In the genomic region with DNA sequence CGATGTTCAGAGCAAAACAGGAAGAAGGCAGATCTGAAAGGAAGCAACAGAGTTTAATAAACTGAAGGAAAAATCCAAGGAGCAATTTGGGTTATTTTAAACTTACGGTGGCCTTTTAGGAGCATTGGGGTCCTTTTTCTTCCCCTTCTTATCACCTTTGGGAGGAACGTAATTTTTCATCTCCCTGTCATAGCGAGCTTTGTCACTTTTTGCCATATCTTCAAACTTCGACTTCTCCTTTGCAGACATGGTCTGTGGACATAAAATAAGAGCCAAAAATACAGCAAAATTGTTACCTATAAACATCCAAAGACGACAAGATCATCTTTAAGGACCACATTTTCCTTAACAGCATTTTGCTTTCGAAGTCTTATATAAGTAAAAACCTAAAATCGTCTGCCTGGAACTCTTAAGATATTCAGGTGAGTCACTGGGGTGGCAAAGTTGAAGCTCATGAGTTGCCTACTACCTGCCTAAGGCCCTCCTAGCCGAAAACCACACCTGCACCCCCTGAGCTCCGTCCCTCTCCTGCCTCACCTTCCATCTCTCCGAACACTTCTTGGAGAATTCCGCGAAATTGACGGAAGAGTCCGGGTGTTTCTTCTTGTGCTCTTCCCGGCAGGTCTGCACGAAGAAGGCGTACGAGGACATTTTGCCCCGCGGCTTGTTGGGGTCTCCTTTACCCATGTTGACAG, we compare ENCODE assay signal across 1 cellular context.
A peak's percentile ranks its signal among the peaks of the same experiment; 100 is the strongest.
TF ChIP-seq lines count a peak whose summit lies in the region.

No MANE protein-coding gene starts in this region.

TF ChIP-seq in K562, 482 proteins besides CTCF, POLR2A, EP300 and RAD21 (continued from another document):
- no peak for TF ChIP-seq MBD1 (CRISPR knock-in tag; IDR thresholded peaks at IDR 0.05)
- 0 out of 2 replicates have a peak, but pooled peaks have one; percentile 27 for TF ChIP-seq NFRKB (IDR thresholded peaks at IDR 0.05; ENCODE audit: low read depth)
- TF ChIP-seq ZNF511 (CRISPR knock-in tag; IDR thresholded peaks at IDR 0.05): no peak
- TF ChIP-seq, protein P1, sequence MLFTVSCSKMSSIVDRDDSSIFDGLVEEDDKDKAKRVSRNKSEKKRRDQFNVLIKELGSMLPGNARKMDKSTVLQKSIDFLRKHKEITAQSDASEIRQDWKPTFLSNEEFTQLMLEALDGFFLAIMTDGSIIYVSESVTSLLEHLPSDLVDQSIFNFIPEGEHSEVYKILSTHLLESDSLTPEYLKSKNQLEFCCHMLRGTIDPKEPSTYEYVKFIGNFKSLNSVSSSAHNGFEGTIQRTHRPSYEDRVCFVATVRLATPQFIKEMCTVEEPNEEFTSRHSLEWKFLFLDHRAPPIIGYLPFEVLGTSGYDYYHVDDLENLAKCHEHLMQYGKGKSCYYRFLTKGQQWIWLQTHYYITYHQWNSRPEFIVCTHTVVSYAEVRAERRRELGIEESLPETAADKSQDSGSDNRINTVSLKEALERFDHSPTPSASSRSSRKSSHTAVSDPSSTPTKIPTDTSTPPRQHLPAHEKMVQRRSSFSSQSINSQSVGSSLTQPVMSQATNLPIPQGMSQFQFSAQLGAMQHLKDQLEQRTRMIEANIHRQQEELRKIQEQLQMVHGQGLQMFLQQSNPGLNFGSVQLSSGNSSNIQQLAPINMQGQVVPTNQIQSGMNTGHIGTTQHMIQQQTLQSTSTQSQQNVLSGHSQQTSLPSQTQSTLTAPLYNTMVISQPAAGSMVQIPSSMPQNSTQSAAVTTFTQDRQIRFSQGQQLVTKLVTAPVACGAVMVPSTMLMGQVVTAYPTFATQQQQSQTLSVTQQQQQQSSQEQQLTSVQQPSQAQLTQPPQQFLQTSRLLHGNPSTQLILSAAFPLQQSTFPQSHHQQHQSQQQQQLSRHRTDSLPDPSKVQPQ (CRISPR knock-in tag; IDR thresholded peaks at IDR 0.05; ENCODE audit: borderline replicate concordance): no peak
- TF ChIP-seq, protein P2, sequence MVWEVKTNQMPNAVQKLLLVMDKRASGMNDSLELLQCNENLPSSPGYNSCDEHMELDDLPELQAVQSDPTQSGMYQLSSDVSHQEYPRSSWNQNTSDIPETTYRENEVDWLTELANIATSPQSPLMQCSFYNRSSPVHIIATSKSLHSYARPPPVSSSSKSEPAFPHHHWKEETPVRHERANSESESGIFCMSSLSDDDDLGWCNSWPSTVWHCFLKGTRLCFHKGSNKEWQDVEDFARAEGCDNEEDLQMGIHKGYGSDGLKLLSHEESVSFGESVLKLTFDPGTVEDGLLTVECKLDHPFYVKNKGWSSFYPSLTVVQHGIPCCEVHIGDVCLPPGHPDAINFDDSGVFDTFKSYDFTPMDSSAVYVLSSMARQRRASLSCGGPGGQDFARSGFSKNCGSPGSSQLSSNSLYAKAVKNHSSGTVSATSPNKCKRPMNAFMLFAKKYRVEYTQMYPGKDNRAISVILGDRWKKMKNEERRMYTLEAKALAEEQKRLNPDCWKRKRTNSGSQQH (CRISPR knock-in tag; IDR thresholded peaks at IDR 0.05): no peak
- no peak for TF ChIP-seq MLX (CRISPR knock-in tag; conservative IDR thresholded peaks at IDR 0.05)
- TF ChIP-seq NFIX (CRISPR knock-in tag; IDR thresholded peaks at IDR 0.05; ENCODE audit: low read depth): no peak
- no peak for TF ChIP-seq SMC3 (conservative IDR thresholded peaks at IDR 0.05; ENCODE audit: insufficient read depth, low read depth, low read length)
- TF ChIP-seq, protein P3, sequence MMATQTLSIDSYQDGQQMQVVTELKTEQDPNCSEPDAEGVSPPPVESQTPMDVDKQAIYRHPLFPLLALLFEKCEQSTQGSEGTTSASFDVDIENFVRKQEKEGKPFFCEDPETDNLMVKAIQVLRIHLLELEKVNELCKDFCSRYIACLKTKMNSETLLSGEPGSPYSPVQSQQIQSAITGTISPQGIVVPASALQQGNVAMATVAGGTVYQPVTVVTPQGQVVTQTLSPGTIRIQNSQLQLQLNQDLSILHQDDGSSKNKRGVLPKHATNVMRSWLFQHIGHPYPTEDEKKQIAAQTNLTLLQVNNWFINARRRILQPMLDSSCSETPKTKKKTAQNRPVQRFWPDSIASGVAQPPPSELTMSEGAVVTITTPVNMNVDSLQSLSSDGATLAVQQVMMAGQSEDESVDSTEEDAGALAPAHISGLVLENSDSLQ (IDR thresholded peaks at IDR 0.05): peak; percentile 52
- no peak for TF ChIP-seq ATF4 (CRISPR knock-in tag; IDR thresholded peaks at IDR 0.05)
- TF ChIP-seq MYC (IDR thresholded peaks at IDR 0.05; ENCODE audit: low read depth, low read length): no peak
- TF ChIP-seq MYC (CRISPR knock-in tag; IDR thresholded peaks at IDR 0.05; ENCODE audit: borderline replicate concordance, low read depth): no peak
- TF ChIP-seq TRIM25 (IDR thresholded peaks at IDR 0.05; ENCODE audit: borderline replicate concordance): no peak
- no peak for TF ChIP-seq ZEB2 (IDR thresholded peaks at IDR 0.05)
- no peak for TF ChIP-seq CREB3L1 (IDR thresholded peaks at IDR 0.05; ENCODE audit: borderline replicate concordance, low read depth)
- TF ChIP-seq ZNF766 (CRISPR knock-in tag; conservative IDR thresholded peaks at IDR 0.05): no peak
- no peak for TF ChIP-seq ZNF165 (CRISPR knock-in tag; IDR thresholded peaks at IDR 0.05; ENCODE audit: borderline replicate concordance)
- TF ChIP-seq KLF1 (tag; IDR thresholded peaks at IDR 0.05): no peak
- TF ChIP-seq TEAD4 (IDR thresholded peaks at IDR 0.05; ENCODE audit: low read length): peak; percentile 11; the same call in 1 of the 2 replicates
- no peak for TF ChIP-seq TEAD4 (CRISPR knock-in tag; IDR thresholded peaks at IDR 0.05; ENCODE audit: borderline replicate concordance)
- TF ChIP-seq NR0B1 (IDR thresholded peaks at IDR 0.05; ENCODE audit: partially characterized antibody): no peak
- peak; percentile 25 to 38; a peak in 2 of 4 replicates for TF ChIP-seq MLLT1 (IDR thresholded peaks at IDR 0.05)
- no peak; a peak in 1 of 4 replicates for TF ChIP-seq MAZ (CRISPR knock-in tag; conservative IDR thresholded peaks at IDR 0.05 in 1 of 2, IDR thresholded peaks at IDR 0.05 in 1 of 2)
- peak; percentile 11 for TF ChIP-seq CHD1 (IDR thresholded peaks at IDR 0.05; ENCODE audit: low read length)
- TF ChIP-seq SIN3A (IDR thresholded peaks at IDR 0.05; ENCODE audit: borderline replicate concordance in 2 of 2, control insufficient read depth in 1 of 2, low read depth in 2 of 2, low read length in 2 of 2): no peak; a peak in 1 of 4 replicates
- no peak for TF ChIP-seq MYNN (IDR thresholded peaks at IDR 0.05)
- TF ChIP-seq MYNN (CRISPR knock-in tag; IDR thresholded peaks at IDR 0.05): no peak
- TF ChIP-seq, protein P4, sequence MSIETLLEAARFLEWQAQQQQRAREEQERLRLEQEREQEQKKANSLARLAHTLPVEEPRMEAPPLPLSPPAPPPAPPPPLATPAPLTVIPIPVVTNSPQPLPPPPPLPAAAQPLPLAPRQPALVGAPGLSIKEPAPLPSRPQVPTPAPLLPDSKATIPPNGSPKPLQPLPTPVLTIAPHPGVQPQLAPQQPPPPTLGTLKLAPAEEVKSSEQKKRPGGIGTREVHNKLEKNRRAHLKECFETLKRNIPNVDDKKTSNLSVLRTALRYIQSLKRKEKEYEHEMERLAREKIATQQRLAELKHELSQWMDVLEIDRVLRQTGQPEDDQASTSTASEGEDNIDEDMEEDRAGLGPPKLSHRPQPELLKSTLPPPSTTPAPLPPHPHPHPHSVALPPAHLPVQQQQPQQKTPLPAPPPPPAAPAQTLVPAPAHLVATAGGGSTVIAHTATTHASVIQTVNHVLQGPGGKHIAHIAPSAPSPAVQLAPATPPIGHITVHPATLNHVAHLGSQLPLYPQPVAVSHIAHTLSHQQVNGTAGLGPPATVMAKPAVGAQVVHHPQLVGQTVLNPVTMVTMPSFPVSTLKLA (conservative IDR thresholded peaks at IDR 0.05): no peak
- TF ChIP-seq ZNF551 (CRISPR knock-in tag; IDR thresholded peaks at IDR 0.05): no peak
- TF ChIP-seq, protein P5, sequence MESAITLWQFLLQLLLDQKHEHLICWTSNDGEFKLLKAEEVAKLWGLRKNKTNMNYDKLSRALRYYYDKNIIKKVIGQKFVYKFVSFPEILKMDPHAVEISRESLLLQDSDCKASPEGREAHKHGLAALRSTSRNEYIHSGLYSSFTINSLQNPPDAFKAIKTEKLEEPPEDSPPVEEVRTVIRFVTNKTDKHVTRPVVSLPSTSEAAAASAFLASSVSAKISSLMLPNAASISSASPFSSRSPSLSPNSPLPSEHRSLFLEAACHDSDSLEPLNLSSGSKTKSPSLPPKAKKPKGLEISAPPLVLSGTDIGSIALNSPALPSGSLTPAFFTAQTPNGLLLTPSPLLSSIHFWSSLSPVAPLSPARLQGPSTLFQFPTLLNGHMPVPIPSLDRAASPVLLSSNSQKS (CRISPR knock-in tag; IDR thresholded peaks at IDR 0.05): no peak
- TF ChIP-seq CREM (IDR thresholded peaks at IDR 0.05; ENCODE audit: low read depth): no peak
